In genomic region chr7:15778191-15778590, GRCh38 we compare ENCODE assay signal across 27 cellular contexts.
DNase-seq lines count a peak whose midpoint lies in the region; ATAC-seq and TF ChIP-seq lines count a peak whose summit lies in the region.
"Had no signal": no experiment of that assay in that cellular context is flagged by ENCODE, and none has a peak within 500 bp of the region (broad histone marks: within the 10 kb centered on the region; RNA-seq: fewer than 3 reads in every experiment).

No MANE protein-coding gene starts in this region.

- H3K4me2 ChIP-seq in neuronal stem cell (ENCODE audit: insufficient read depth, low read length, poor library complexity, severe bottlenecking): no peak overlapping the region

- no peak overlapping the region for H2BK5ac ChIP-seq in neuronal stem cell (ENCODE audit: low read length)

- H4K91ac ChIP-seq in neuronal stem cell (ENCODE audit: low read depth, low read length, poor library complexity): no peak overlapping the region

- H3K9me3 ChIP-seq in heart left ventricle (no peaks in the 10 kb centered on the region), right cardiac atrium (ENCODE audit: control insufficient read depth, low read length) (no peaks in the 10 kb centered on the region), neuronal stem cell (replicated peaks in 1 of 2; ENCODE audit: control insufficient read depth in 2 of 2, insufficient read depth in 1 of 2, low read depth in 1 of 2, low read length in 2 of 2) (peaks cover 0 to 2% of the 10 kb centered on the region in 2 donors)
- H3K9me3 ChIP-seq: MG63, SJSA1 had no signal

- H2BK12ac ChIP-seq in neuronal stem cell (ENCODE audit: low read length): no peak overlapping the region

- H3K4me1 Mint-ChIP-seq in endothelial cell (ENCODE audit: unreplicated experiment): peaks cover 18% of the 10 kb centered on the region
- H3K4me1 Mint-ChIP-seq: CD4-positive, CD25-positive, alpha-beta regulatory T cell had no signal

- H3K4me1 ChIP-seq in heart left ventricle: peaks cover 0 to 16% (median 7%) of the 10 kb centered on the region in 12 donors
- peaks cover 2% of the 10 kb centered on the region for H3K4me1 ChIP-seq in right cardiac atrium (ENCODE audit: control insufficient read depth, insufficient read depth, low read length)
- peaks cover 5 to 12% of the 10 kb centered on the region in 2 donors for H3K4me1 ChIP-seq in neuronal stem cell (ENCODE audit: control insufficient read depth in 2 of 2, insufficient read depth in 1 of 2, low read depth in 1 of 2, low read length in 2 of 2)
- H3K4me1 ChIP-seq: SJSA1 had no signal

- no peak overlapping the region for H2BK120ac ChIP-seq in neuronal stem cell (ENCODE audit: low read depth, low read length)

- no peak overlapping the region for H2AK5ac ChIP-seq in neuronal stem cell (ENCODE audit: low read depth, low read length)

- no peaks in the 10 kb centered on the region for H3K36me3 ChIP-seq in heart left ventricle
- no peaks in the 10 kb centered on the region for H3K36me3 ChIP-seq in neuronal stem cell (replicated peaks in 1 of 2; ENCODE audit: control insufficient read depth in 2 of 2, insufficient read depth in 2 of 2, low read length in 2 of 2)
- H3K36me3 ChIP-seq: MG63, SJSA1 had no signal

- intact Hi-C loops in heart left ventricle (cut with DNase I): loop anchor here in 2 of 10 donors (5.0 to 10.0 kb wide), 2 partner anchors 54 to 93 kb away; partner anchors contain the start of gene MEOX2 (in 1 of the 2)
- intact Hi-C loops in right cardiac atrium (cut with DNase I): no loop called here

- no peak overlapping the region for H3K4ac ChIP-seq in neuronal stem cell (ENCODE audit: low read length)

- H3K27me3 ChIP-seq in heart left ventricle (no peaks in the 10 kb centered on the region), right cardiac atrium (ENCODE audit: control insufficient read depth, insufficient read depth) (no peaks in the 10 kb centered on the region), neuronal stem cell (ENCODE audit: control insufficient read depth in 3 of 3, insufficient read depth in 3 of 3, low read depth in 1 of 3, low read length in 3 of 3) (no peaks in the 10 kb centered on the region)
- H3K27me3 ChIP-seq: MG63, SJSA1 had no signal

- H2AFZ ChIP-seq in neuronal stem cell (ENCODE audit: low read length): peak overlapping the region; percentile 11
- H2AFZ ChIP-seq: GM23248 had no signal

- peaks cover 5% of the 10 kb centered on the region for H3K27me3 Mint-ChIP-seq in endothelial cell (ENCODE audit: unreplicated experiment)
- H3K27me3 Mint-ChIP-seq: CD4-positive, CD25-positive, alpha-beta regulatory T cell had no signal

- TF ChIP-seq CTCF in heart left ventricle (IDR thresholded peaks at IDR 0.05) (no peak), endothelial cell (IDR thresholded peaks at IDR 0.05; ENCODE audit: unreplicated experiment) (no peak)

- H3K9me3 Mint-ChIP-seq in endothelial cell (ENCODE audit: unreplicated experiment): no peaks in the 10 kb centered on the region

- H3K23ac ChIP-seq in neuronal stem cell (ENCODE audit: low read depth, low read length, poor library complexity): no peak overlapping the region

- H3K27ac Mint-ChIP-seq in endothelial cell (ENCODE audit: unreplicated experiment): peak overlapping the region; percentile 95
- H3K27ac Mint-ChIP-seq: CD4-positive, CD25-positive, alpha-beta regulatory T cell had no signal

- no peak overlapping the region for H3K4me3 Mint-ChIP-seq in endothelial cell (ENCODE audit: unreplicated experiment)
- H3K4me3 Mint-ChIP-seq: CD4-positive, CD25-positive, alpha-beta regulatory T cell had no signal

- H3K14ac ChIP-seq in neuronal stem cell (ENCODE audit: low read length): no peak overlapping the region

- H3K27ac ChIP-seq in heart left ventricle (peak overlapping the region in 7 of 12 donors; percentile 2 to 46 (median 30)), right cardiac atrium (ENCODE audit: low read length) (no peak overlapping the region), neuronal stem cell (replicated peaks; ENCODE audit: low read length) (no peak overlapping the region)
- H3K27ac ChIP-seq: GM23248, SJSA1 had no signal

- in situ Hi-C loops in KBM-7 (cut with MboI; ENCODE audit: low pct_unique_long_range_greater_than_20kb, low sequenced_read_pairs): no loop called here

- no peak overlapping the region for H2BK15ac ChIP-seq in neuronal stem cell (ENCODE audit: low read length)

- no peaks in the 10 kb centered on the region for H3K36me3 Mint-ChIP-seq in endothelial cell (ENCODE audit: low read depth, unreplicated experiment)
- H3K36me3 Mint-ChIP-seq: CD4-positive, CD25-positive, alpha-beta regulatory T cell had no signal

- WGBS in heart left ventricle, 4 donors: 43 to 50% (median 45%) methylated on average over 2 of the region's 2 CpGs
- WGBS in right cardiac atrium: 49% methylated on average over 2 of the region's 2 CpGs
- no CpG with 5 or more reads among the region's 2 CpGs for WGBS in neuronal stem cell (ENCODE audit: extremely low coverage in 2 of 2, insufficient read length in 2 of 2, insufficient replicate concordance in 1 of 2), 2 donors

- H3K4me3 ChIP-seq in heart left ventricle: no peak overlapping the region
- no peak overlapping the region for H3K4me3 ChIP-seq in right cardiac atrium (ENCODE audit: low read length)
- no peak overlapping the region for H3K4me3 ChIP-seq in neuronal stem cell (ENCODE audit: low read length in 2 of 2)
- H3K4me3 ChIP-seq: GM23248, MG63, SJSA1 had no signal

- peaks cover 1% of the 10 kb centered on the region for H3K79me1 ChIP-seq in neuronal stem cell (ENCODE audit: low read depth, low read length)

- H3K18ac ChIP-seq in neuronal stem cell (ENCODE audit: low read length): no peak overlapping the region

- TF ChIP-seq POLR2A in heart left ventricle (IDR thresholded peaks at IDR 0.05): no peak

- DNase-seq in heart left ventricle (no peak), right cardiac atrium (no peak), KBM-7 (peak; percentile 45), endothelial cell (ENCODE audit: low spot score) (no peak), neuronal stem cell (ENCODE audit: low spot score) (no peak), iPS-NIHi11 (ENCODE audit: low spot score) (no peak)
- DNase-seq: 8988T; CD4-positive, CD25-positive, alpha-beta regulatory T cell; DMS153; DND-41; GM23248; KG1; MG63; NCI-H1105 treated with DMSO at 0.1 percent for 48 hours; NCI-H146; NCI-H1930; NCI-H2107; NCI-H446 treated with DMSO at 0.1 percent for 48 hours; NCI-H526; NCI-H82; NK-92 treated with Interleukin-12 subunit alpha and Interleukin-12 subunit beta, amount 100 ng/mL, for 24 hours; PC-3 had no signal

- no peak overlapping the region for H3K9ac ChIP-seq in neuronal stem cell (ENCODE audit: low read depth, low read length, poor library complexity)
- H3K9ac ChIP-seq: GM23248 had no signal

- H4K8ac ChIP-seq in neuronal stem cell (ENCODE audit: low read depth, low read length): no peak overlapping the region

- ATAC-seq in heart left ventricle (peak in 2 of 4 donors; percentile 26 to 78), right cardiac atrium (no peak), GM21390 (IDR thresholded peaks at IDR 0.05; ENCODE audit: unreplicated experiment) (no peak), GM21723 (IDR thresholded peaks at IDR 0.05; ENCODE audit: unreplicated experiment) (no peak)
- ATAC-seq: HCT116, PC-3, Right ventricle myocardium inferior had no signal

Comparison
In these comparisons a context has a peak if more than half of its experiments do, and no peak if none do; other contexts are left out.
1. H3K27ac ChIP-seq: peak in heart left ventricle (7 of 12); none in right cardiac atrium (single experiment) and neuronal stem cell (single experiment).